In genomic region chr14:52790756-52791203, GRCh38 we compare ENCODE assay signal across 8 cellular contexts. TPM values are rescaled to one million over a fixed set of nuclear protein-coding genes. Genes with fewer than 3 reads are reported as not detected.
DNase-seq lines count a peak whose midpoint lies in the region; ATAC-seq and TF ChIP-seq lines count a peak whose summit lies in the region.

No MANE protein-coding gene starts in this region.

- H3K4me3 ChIP-seq in MM.1S (ENCODE audit: low read length) (peak overlapping the region; percentile 78), neuronal stem cell (ENCODE audit: low read length in 2 of 2) (peak overlapping the region; percentile 63 to 95)

- H3K4me1 ChIP-seq in MM.1S (ENCODE audit: low read length) (no peaks in the 10 kb centered on the region), neuronal stem cell (ENCODE audit: control insufficient read depth in 2 of 2, insufficient read depth in 1 of 2, low read depth in 1 of 2, low read length in 2 of 2) (peaks cover 2 to 5% of the 10 kb centered on the region in 2 donors)

- WGBS in neuronal stem cell (ENCODE audit: extremely low coverage in 2 of 2, insufficient read length in 2 of 2, insufficient replicate concordance in 1 of 2), 2 donors = no CpG with 5 or more reads among the region's 25 CpGs

- peak overlapping the region; percentile 82 to 88 for H3K27ac Mint-ChIP-seq in effector memory CD8-positive, alpha-beta T cell

- H3K79me2 ChIP-seq in MM.1S (ENCODE audit: low read length) = peaks cover 13% of the 10 kb centered on the region

- TF ChIP-seq CTCF in MM.1S (IDR thresholded peaks at IDR 0.05; ENCODE audit: low read length) = no peak

- H3K14ac ChIP-seq in neuronal stem cell (ENCODE audit: low read length) = peak overlapping the region; percentile 89

- H3K27ac ChIP-seq in MM.1S (ENCODE audit: low read length) (peak overlapping the region; percentile 21; the same call in 1 of the 2 replicates), neuronal stem cell (replicated peaks; ENCODE audit: low read length) (peak overlapping the region; percentile 83)

- H3K27me3 ChIP-seq in MM.1S (replicated peaks; ENCODE audit: insufficient read depth, low read length) (no peaks in the 10 kb centered on the region), neuronal stem cell (ENCODE audit: control insufficient read depth in 3 of 3, insufficient read depth in 3 of 3, low read depth in 1 of 3, low read length in 3 of 3) (no peaks in the 10 kb centered on the region)

- H3K9me3 ChIP-seq in MM.1S (replicated peaks; ENCODE audit: insufficient read depth, low read length) (no peaks in the 10 kb centered on the region), neuronal stem cell (replicated peaks in 1 of 2; ENCODE audit: control insufficient read depth in 2 of 2, insufficient read depth in 1 of 2, low read depth in 1 of 2, low read length in 2 of 2) (no peaks in the 10 kb centered on the region)

- peak overlapping the region; percentile 68 for H3K23ac ChIP-seq in neuronal stem cell (ENCODE audit: low read depth, low read length, poor library complexity)

- H3K4me3 Mint-ChIP-seq in effector memory CD8-positive, alpha-beta T cell = peak overlapping the region; percentile 92 to 93

- no peak overlapping the region for H2BK12ac ChIP-seq in neuronal stem cell (ENCODE audit: low read length)

- H4K20me1 ChIP-seq in MM.1S (ENCODE audit: insufficient read depth, low read length) = no peaks in the 10 kb centered on the region

- peak; percentile 56 for DNase-seq in DMS79 treated with DMSO at 0.1 percent for 48 hours (lab: John Stamatoyannopoulos, UW)
- DNase-seq in DMS79 (lab: John Stamatoyannopoulos, UW) = no peak
- no peak for DNase-seq in MM.1S
- DNase-seq in effector memory CD8-positive, alpha-beta T cell = no peak
- DNase-seq in neuronal stem cell (ENCODE audit: low spot score) = no peak
- DNase-seq in DMS153 treated with DMSO at 0.1 percent for 48 hours (lab: John Stamatoyannopoulos, UW; ENCODE audit: unreplicated experiment) = no peak
- DNase-seq in RKO (ENCODE audit: low spot score) = no peak

- no peaks in the 10 kb centered on the region for H3K9me3 Mint-ChIP-seq in effector memory CD8-positive, alpha-beta T cell

- H3K27me3 Mint-ChIP-seq in effector memory CD8-positive, alpha-beta T cell = no peaks in the 10 kb centered on the region

- H3K36me3 Mint-ChIP-seq in effector memory CD8-positive, alpha-beta T cell (ENCODE audit: insufficient read depth) = peaks cover 13% of the 10 kb centered on the region

- H2AFZ ChIP-seq in MM.1S (ENCODE audit: low read length) (peak overlapping the region; percentile 69), neuronal stem cell (ENCODE audit: low read length) (peak overlapping the region; percentile 97)

- peak overlapping the region; percentile 81 for H2BK120ac ChIP-seq in neuronal stem cell (ENCODE audit: low read depth, low read length)

- no peaks in the 10 kb centered on the region for H3F3A ChIP-seq in MM.1S (ENCODE audit: insufficient read depth, low read length)

- no peak for ATAC-seq in effector memory CD8-positive, alpha-beta T cell (replicated peaks)
- no peak for ATAC-seq in HG02852 (IDR thresholded peaks at IDR 0.05; ENCODE audit: unreplicated experiment)

- H3K4me1 Mint-ChIP-seq in effector memory CD8-positive, alpha-beta T cell (ENCODE audit: low read depth in 2 of 2) = peaks cover 26 to 35% of the 10 kb centered on the region in 2 donors

- H3K9ac ChIP-seq in MM.1S (ENCODE audit: low read length) (peak overlapping the region; percentile 64), neuronal stem cell (ENCODE audit: low read depth, low read length, poor library complexity) (peak overlapping the region; percentile 92)

- peak overlapping the region; percentile 82 for H2BK5ac ChIP-seq in neuronal stem cell (ENCODE audit: low read length)

- peak overlapping the region; percentile 96 for H3K18ac ChIP-seq in neuronal stem cell (ENCODE audit: low read length)

- H3K79me1 ChIP-seq in neuronal stem cell (ENCODE audit: low read depth, low read length) = no peaks in the 10 kb centered on the region

- H3K36me3 ChIP-seq in MM.1S (replicated peaks; ENCODE audit: insufficient read depth, low read length) (no peaks in the 10 kb centered on the region), neuronal stem cell (replicated peaks in 1 of 2; ENCODE audit: control insufficient read depth in 2 of 2, insufficient read depth in 2 of 2, low read length in 2 of 2) (no peaks in the 10 kb centered on the region)

- H3K9me2 ChIP-seq in MM.1S (replicated peaks; ENCODE audit: insufficient read depth, low read length) = no peaks in the 10 kb centered on the region

- peak overlapping the region; percentile 61 for H2AK5ac ChIP-seq in neuronal stem cell (ENCODE audit: low read depth, low read length)

- H4K8ac ChIP-seq in neuronal stem cell (ENCODE audit: low read depth, low read length) = peak overlapping the region; percentile 92

- no peak overlapping the region for H4K91ac ChIP-seq in neuronal stem cell (ENCODE audit: low read depth, low read length, poor library complexity)

- no peak overlapping the region for H2BK15ac ChIP-seq in neuronal stem cell (ENCODE audit: low read length)

- H3K4ac ChIP-seq in neuronal stem cell (ENCODE audit: low read length) = no peak overlapping the region

- H3K4me2 ChIP-seq in MM.1S (ENCODE audit: low read depth, low read length) (peak overlapping the region; percentile 80), neuronal stem cell (ENCODE audit: insufficient read depth, low read length, poor library complexity, severe bottlenecking) (peak overlapping the region; percentile 99)

RNA-seq across cellular contexts. Expression of gene GNPNAT1, which starts 0.6 kb away (rescaled TPM):
- 28.3 TPM for polyA plus RNA-seq in neuronal stem cell (2013, experiment 1 of 2)
- polyA plus RNA-seq in neuronal stem cell (2013, experiment 2 of 2) = 26.1 TPM
